20 cellular contexts compared by ENCODE assay signal in the genomic region with DNA sequence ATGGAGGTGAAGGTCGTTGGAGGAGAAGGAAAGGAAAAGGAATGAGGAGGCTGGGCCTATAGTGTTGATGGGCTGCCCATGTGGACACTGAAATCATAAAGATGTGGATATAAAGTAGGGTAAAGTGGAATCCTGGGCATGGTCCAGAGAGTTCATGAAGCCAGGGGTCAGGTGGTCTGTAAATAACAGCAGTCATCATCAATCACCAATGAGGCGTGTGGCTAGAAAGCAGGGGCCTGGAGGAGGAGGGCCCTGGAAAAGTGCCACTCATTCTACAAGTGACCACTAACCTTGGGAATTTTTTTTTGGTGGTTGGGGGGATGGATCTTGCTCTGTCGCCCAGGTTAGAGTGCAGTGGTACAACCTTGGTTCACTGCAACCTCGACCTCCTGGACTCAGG.
DNase-seq lines count a peak whose midpoint lies in the region; ATAC-seq and TF ChIP-seq lines count a peak whose summit lies in the region.
"Had no signal": no experiment of that assay in that cellular context is flagged by ENCODE, and none has a peak within 500 bp of the region (broad histone marks: within the 10 kb centered on the region; RNA-seq: fewer than 3 reads in every experiment).

No MANE protein-coding gene starts in this region.

- no peak for TF ChIP-seq POLR2A in spleen (IDR thresholded peaks at IDR 0.05)
- TF ChIP-seq POLR2A in prostate gland (IDR thresholded peaks at IDR 0.05), result no peak

- peaks cover 43% of the 10 kb centered on the region for H3K4me1 Mint-ChIP-seq in activated naive CD4-positive, alpha-beta T cell treated with anti-CD3 and anti-CD28 coated beads, Interleukin-2, amount 50 U/mL, for 24 hours
- H3K4me1 Mint-ChIP-seq in activated naive CD4-positive, alpha-beta T cell treated with anti-CD3 and anti-CD28 coated beads for 36 hours (ENCODE audit: low read depth), result peaks cover 13% of the 10 kb centered on the region
- H3K4me1 Mint-ChIP-seq in T-helper 17 cell (peaks cover 26% of the 10 kb centered on the region), immature natural killer cell (peaks cover 21 to 46% of the 10 kb centered on the region in 2 donors)

- H3K27me3 ChIP-seq in spleen (replicated peaks in 1 of 7) (no peaks in the 10 kb centered on the region), prostate gland (replicated peaks; ENCODE audit: insufficient read depth) (no peaks in the 10 kb centered on the region)
- H3K27me3 ChIP-seq: ascending aorta, cardiac muscle cell had no signal

- DNase-seq in activated naive CD4-positive, alpha-beta T cell treated with anti-CD3 and anti-CD28 coated beads for 36 hours, result no peak
- no peak for DNase-seq in T-helper 17 cell
- no peak for DNase-seq in immature natural killer cell
- DNase-seq in spleen, result peak; percentile 9
- DNase-seq in prostate gland (ENCODE audit: low spot score), result no peak
- DNase-seq: left ventricle myocardium superior, NCI-H446 treated with DMSO at 0.1 percent for 48 hours, occipital lobe had no signal

- CTCF ChIA-PET in activated naive CD4-positive, alpha-beta T cell treated with anti-CD3 and anti-CD28 coated beads for 36 hours (lab: Charles Lee), result interaction anchor here (0.5 to 5.4 kb wide), 10 partner anchors 17 to 236 kb away, joined by 3 to 38 read pairs (median 4); partner anchors contain the start of genes PITPNC1 and PSMD12

- H3K4me3 Mint-ChIP-seq in activated naive CD4-positive, alpha-beta T cell treated with anti-CD3 and anti-CD28 coated beads, Interleukin-2, amount 50 U/mL, for 24 hours, result no peak overlapping the region
- no peak overlapping the region for H3K4me3 Mint-ChIP-seq in activated naive CD4-positive, alpha-beta T cell treated with anti-CD3 and anti-CD28 coated beads for 36 hours
- peak overlapping the region; percentile 69 for H3K4me3 Mint-ChIP-seq in T-helper 17 cell
- no peak overlapping the region for H3K4me3 Mint-ChIP-seq in immature natural killer cell
- H3K4me3 Mint-ChIP-seq: activated naive CD8-positive, alpha-beta T cell treated with anti-CD3 and anti-CD28 coated beads, Interleukin-2, amount 10 ng/mL, durations not matched to agents 7 days and 5 days; activated T-helper 1 cell treated with anti-CD3 and anti-CD28 coated beads, Interleukin-12 subunit alpha, Interleukin-12 subunit beta, Interleukin-2, Interleukin-4 antibody, amounts not matched to agents 30 ng/mL and 10 ng/mL and 1 ng/mL, durations not matched to agents 14 hours and 24 hours and 36 hours; B cell; HFFc6; type B pancreatic cell had no signal

- H3K9me3 ChIP-seq in T-helper 17 cell (ENCODE audit: control insufficient read depth, low read length, poor library complexity, severe bottlenecking) (no peaks in the 10 kb centered on the region), spleen (no peaks in the 10 kb centered on the region), prostate gland (no peaks in the 10 kb centered on the region)
- H3K9me3 ChIP-seq: ascending aorta had no signal

- peak overlapping the region; percentile 83 for H3K27ac Mint-ChIP-seq in activated naive CD4-positive, alpha-beta T cell treated with anti-CD3 and anti-CD28 coated beads, Interleukin-2, amount 50 U/mL, for 24 hours
- no peak overlapping the region for H3K27ac Mint-ChIP-seq in activated naive CD4-positive, alpha-beta T cell treated with anti-CD3 and anti-CD28 coated beads for 36 hours
- H3K27ac Mint-ChIP-seq in T-helper 17 cell (peak overlapping the region; percentile 76), immature natural killer cell (peak overlapping the region in 4 of 6 donors; percentile 10 to 82 (median 49))
- H3K27ac Mint-ChIP-seq: activated naive CD8-positive, alpha-beta T cell treated with anti-CD3 and anti-CD28 coated beads, Interleukin-2, amount 10 ng/mL, durations not matched to agents 7 days and 5 days; activated T-helper 1 cell treated with anti-CD3 and anti-CD28 coated beads, Interleukin-12 subunit alpha, Interleukin-12 subunit beta, Interleukin-2, Interleukin-4 antibody, amounts not matched to agents 30 ng/mL and 10 ng/mL and 1 ng/mL, durations not matched to agents 14 hours and 24 hours and 36 hours; B cell; HFFc6; type B pancreatic cell had no signal

- H3K27ac ChIP-seq in spleen, result no peak overlapping the region
- no peak overlapping the region for H3K27ac ChIP-seq in prostate gland
- H3K27ac ChIP-seq: ascending aorta, cardiac muscle cell, coronary artery, VCaP had no signal

- no peaks in the 10 kb centered on the region for H3K9me3 Mint-ChIP-seq in activated naive CD4-positive, alpha-beta T cell treated with anti-CD3 and anti-CD28 coated beads, Interleukin-2, amount 50 U/mL, for 24 hours
- no peaks in the 10 kb centered on the region for H3K9me3 Mint-ChIP-seq in activated naive CD4-positive, alpha-beta T cell treated with anti-CD3 and anti-CD28 coated beads for 36 hours
- no peaks in the 10 kb centered on the region for H3K9me3 Mint-ChIP-seq in immature natural killer cell
- H3K9me3 Mint-ChIP-seq: activated naive CD8-positive, alpha-beta T cell treated with anti-CD3 and anti-CD28 coated beads, Interleukin-2, amount 10 ng/mL, durations not matched to agents 7 days and 5 days; activated T-helper 1 cell treated with anti-CD3 and anti-CD28 coated beads, Interleukin-12 subunit alpha, Interleukin-12 subunit beta, Interleukin-2, Interleukin-4 antibody, amounts not matched to agents 30 ng/mL and 10 ng/mL and 1 ng/mL, durations not matched to agents 14 hours and 24 hours and 36 hours; HFFc6 had no signal

- H3K27me3 Mint-ChIP-seq in activated naive CD4-positive, alpha-beta T cell treated with anti-CD3 and anti-CD28 coated beads, Interleukin-2, amount 50 U/mL, for 24 hours, result no peaks in the 10 kb centered on the region
- no peaks in the 10 kb centered on the region for H3K27me3 Mint-ChIP-seq in activated naive CD4-positive, alpha-beta T cell treated with anti-CD3 and anti-CD28 coated beads for 36 hours (ENCODE audit: low read depth)
- no peaks in the 10 kb centered on the region for H3K27me3 Mint-ChIP-seq in T-helper 17 cell
- H3K27me3 Mint-ChIP-seq in immature natural killer cell (ENCODE audit: low read depth in 3 of 3), result peaks cover 0 to 7% (median 6%) of the 10 kb centered on the region in 3 donors
- H3K27me3 Mint-ChIP-seq: activated naive CD8-positive, alpha-beta T cell treated with anti-CD3 and anti-CD28 coated beads, Interleukin-2, amount 10 ng/mL, durations not matched to agents 7 days and 5 days; B cell; type B pancreatic cell had no signal

- ATAC-seq in T-helper 17 cell, result no peak
- no peak for ATAC-seq in HG03135 (IDR thresholded peaks at IDR 0.05; ENCODE audit: unreplicated experiment)
- no peak for ATAC-seq in HG03097 (IDR thresholded peaks at IDR 0.05; ENCODE audit: low FRiP score, unreplicated experiment)
- ATAC-seq: left ventricle myocardium superior had no signal

- peaks cover 0 to 3% (median 0%) of the 10 kb centered on the region in 6 donors for H3K4me1 ChIP-seq in spleen
- no peaks in the 10 kb centered on the region for H3K4me1 ChIP-seq in prostate gland (replicated peaks)

- no peak overlapping the region for H3K4me3 ChIP-seq in spleen
- H3K4me3 ChIP-seq in prostate gland, result no peak overlapping the region
- H3K4me3 ChIP-seq: ascending aorta, cardiac muscle cell, coronary artery had no signal

- intact Hi-C loops in activated naive CD4-positive, alpha-beta T cell treated with anti-CD3 and anti-CD28 coated beads for 36 hours (cut with micrococcal nuclease), result loop anchor here (2.0 kb wide), 1 partner anchor 86 kb away; no protein-coding TSS in a partner anchor
- intact Hi-C loops in spleen (cut with DNase I; ENCODE audit: low total_unique reads) (no loop called here), prostate gland (cut with DNase I) (loop anchor here (10.0 kb wide), 1 partner anchor 128 kb away; no protein-coding TSS in a partner anchor)

- WGBS in spleen, 5 donors, result 73 to 78% (median 75%) methylated on average over 4 of the region's 4 CpGs
- 87% methylated on average over 4 of the region's 4 CpGs for WGBS in prostate gland

- TF ChIP-seq CTCF in spleen (IDR thresholded peaks at IDR 0.05 in 8 of 11, conservative IDR thresholded peaks at IDR 0.05 in 3 of 11), result no peak
- no peak for TF ChIP-seq CTCF in prostate gland (IDR thresholded peaks at IDR 0.05)

- peaks cover 2% of the 10 kb centered on the region for H3K36me3 Mint-ChIP-seq in activated naive CD4-positive, alpha-beta T cell treated with anti-CD3 and anti-CD28 coated beads, Interleukin-2, amount 50 U/mL, for 24 hours
- H3K36me3 Mint-ChIP-seq in activated naive CD4-positive, alpha-beta T cell treated with anti-CD3 and anti-CD28 coated beads for 36 hours (ENCODE audit: low read depth), result no peaks in the 10 kb centered on the region
- peaks cover 3% of the 10 kb centered on the region for H3K36me3 Mint-ChIP-seq in T-helper 17 cell (ENCODE audit: low read depth)
- peaks cover 0 to 3% (median 0%) of the 10 kb centered on the region in 3 donors for H3K36me3 Mint-ChIP-seq in immature natural killer cell

- H3K36me3 ChIP-seq in spleen (peaks cover 0 to 5% (median 0%) of the 10 kb centered on the region in 6 donors), prostate gland (no peaks in the 10 kb centered on the region)
- H3K36me3 ChIP-seq: ascending aorta, cardiac muscle cell had no signal
